ENCODE assay signal across 25 cellular contexts in the genomic region with DNA sequence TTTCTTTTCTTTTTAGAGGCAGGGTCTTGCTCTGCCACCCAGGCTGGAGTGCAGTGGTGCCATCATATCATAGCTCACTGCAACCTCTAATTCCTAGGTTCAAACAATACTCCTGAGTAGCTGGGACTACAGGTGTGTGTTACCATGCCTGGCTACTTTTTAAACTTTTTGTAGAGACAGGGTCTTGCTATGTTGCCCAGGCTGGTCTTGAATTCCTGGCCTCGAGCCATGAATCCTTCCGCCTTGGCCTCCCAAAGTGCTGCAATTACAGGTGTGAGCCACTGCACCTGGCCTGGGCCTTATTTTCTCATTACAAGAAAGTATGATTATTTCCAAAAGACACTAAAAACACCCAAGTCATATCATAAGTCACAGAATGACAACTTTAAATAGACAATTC.
DNase-seq lines count a peak whose midpoint lies in the region; ATAC-seq, FAIRE-seq and TF ChIP-seq lines count a peak whose summit lies in the region.
"Had no signal": no experiment of that assay in that cellular context is flagged by ENCODE, and none has a peak within 500 bp of the region (broad histone marks: within the 10 kb centered on the region; RNA-seq: fewer than 3 reads in every experiment).

No MANE protein-coding gene starts in this region.

- dilution Hi-C loops in keratinocyte (cut with MboI; ENCODE audit: extremely low pct_ligation_motif_present, low sequenced_read_pairs), result no loop called here

- CTCF ChIA-PET in activated naive CD4-positive, alpha-beta T cell treated with anti-CD3 and anti-CD28 coated beads for 36 hours (lab: Charles Lee), result interaction anchor here (1.1 to 1.2 kb wide), 2 partner anchors 11 to 103 kb away, joined by 5 read pairs; no protein-coding TSS in a partner anchor
- CTCF ChIA-PET in activated CD8-positive, alpha-beta T cell treated with anti-CD3 and anti-CD28 coated beads for 36 hours (lab: Charles Lee), result interaction anchor here (1.0 to 1.6 kb wide), 5 partner anchors 15 to 109 kb away, joined by 3 to 6 read pairs (median 4); no protein-coding TSS in a partner anchor

- no peaks in the 10 kb centered on the region for H3K27me3 Mint-ChIP-seq in activated naive CD4-positive, alpha-beta T cell treated with anti-CD3 and anti-CD28 coated beads for 36 hours (ENCODE audit: low read depth)
- no peaks in the 10 kb centered on the region; the same call in 1 of the 2 replicates for H3K27me3 Mint-ChIP-seq in HFFc6 (ENCODE audit: insufficient read depth)
- no peaks in the 10 kb centered on the region for H3K27me3 Mint-ChIP-seq in activated CD8-positive, alpha-beta T cell treated with anti-CD3 and anti-CD28 coated beads for 36 hours

- H3K9ac ChIP-seq in keratinocyte (ENCODE audit: control insufficient read depth, extremely low read depth, insufficient read depth, low read length), result no peak overlapping the region
- H3K9ac ChIP-seq: BLaER1, GM23248 had no signal

- POLR2A ChIA-PET in activated CD8-positive, alpha-beta T cell treated with anti-CD3 and anti-CD28 coated beads for 36 hours (lab: Charles Lee), result interaction anchor here (1.6 kb wide), 1 partner anchor 80 kb away, joined by 5 read pairs; no protein-coding TSS in a partner anchor

- H3K27ac ChIP-seq in keratinocyte (ENCODE audit: control insufficient read depth, insufficient read depth, low read length), result peak overlapping the region; percentile 73
- H3K27ac ChIP-seq: BLaER1, left ventricle myocardium inferior had no signal

- H3K27ac Mint-ChIP-seq in activated naive CD4-positive, alpha-beta T cell treated with anti-CD3 and anti-CD28 coated beads for 36 hours, result peak overlapping the region; percentile 95
- peak overlapping the region; percentile 80 for H3K27ac Mint-ChIP-seq in HFFc6
- H3K27ac Mint-ChIP-seq in activated CD8-positive, alpha-beta T cell treated with anti-CD3 and anti-CD28 coated beads for 36 hours, result peak overlapping the region; percentile 90

- H3K79me2 ChIP-seq in keratinocyte (ENCODE audit: control insufficient read depth, insufficient read depth, low read length), result peaks cover 89% of the 10 kb centered on the region

- no peak for ATAC-seq in activated CD8-positive, alpha-beta T cell treated with anti-CD3 and anti-CD28 coated beads for 36 hours

- peaks cover 38% of the 10 kb centered on the region for H3K36me3 Mint-ChIP-seq in activated naive CD4-positive, alpha-beta T cell treated with anti-CD3 and anti-CD28 coated beads for 36 hours (ENCODE audit: low read depth)
- H3K36me3 Mint-ChIP-seq in HFFc6 (ENCODE audit: low read depth), result peaks cover 43% of the 10 kb centered on the region
- peaks cover 65% of the 10 kb centered on the region for H3K36me3 Mint-ChIP-seq in activated CD8-positive, alpha-beta T cell treated with anti-CD3 and anti-CD28 coated beads for 36 hours (ENCODE audit: low read depth)

- H3K9me1 ChIP-seq in keratinocyte (ENCODE audit: control insufficient read depth, extremely low read depth, insufficient read depth, low read length), result no peaks in the 10 kb centered on the region

- peak; percentile 56 for DNase-seq in activated naive CD4-positive, alpha-beta T cell treated with anti-CD3 and anti-CD28 coated beads for 36 hours
- DNase-seq in activated naive CD4-positive, alpha-beta T cell treated with Interleukin-2 at 50 U/mL for 16 hours, result no peak
- DNase-seq in HFFc6, result no peak
- DNase-seq in activated CD8-positive, alpha-beta T cell treated with anti-CD3 and anti-CD28 coated beads for 36 hours, result no peak
- no peak for DNase-seq in keratinocyte (ENCODE audit: low read depth, low spot score)
- DNase-seq in NCI-H2227 (lab: John Stamatoyannopoulos, UW; ENCODE audit: unreplicated experiment), result no peak
- DNase-seq in NAMALWA (ENCODE audit: low spot score), result no peak
- DNase-seq: activated CD4-positive, CD25-positive, alpha-beta regulatory T cell treated with anti-CD3 and anti-CD28 coated beads, Interleukin-2, amount 50 U/mL, for 72 hours; activated gamma-delta T cell; anterior cingulate cortex; effector CD4-positive, alpha-beta T cell; GM23248; left ventricle myocardium inferior; NCI-H1092 treated with DMSO at 0.1 percent for 48 hours; NCI-H1930; NCI-H2227 treated with DMSO at 0.1 percent for 48 hours; NCI-H69; stimulated activated CD8-positive, alpha-beta memory T cell treated with anti-CD3 and anti-CD28 coated beads, Interleukin-4, amount 100 ng/mL, for 48 hours; SW 1271; trophoblast cell had no signal

- intact Hi-C loops in activated naive CD4-positive, alpha-beta T cell treated with anti-CD3 and anti-CD28 coated beads for 36 hours (cut with micrococcal nuclease), result no loop called here
- intact Hi-C loops in activated CD8-positive, alpha-beta T cell treated with anti-CD3 and anti-CD28 coated beads for 36 hours (cut with micrococcal nuclease), result no loop called here

- H3K4me3 ChIP-seq in keratinocyte (ENCODE audit: control insufficient read depth in 2 of 3, extremely low read depth in 1 of 3, insufficient read depth in 2 of 3, low read depth in 1 of 3, low read length in 3 of 3), result no peak overlapping the region
- H3K4me3 ChIP-seq: BLaER1, GM23248, left ventricle myocardium inferior had no signal

- peaks cover 38% of the 10 kb centered on the region for H3K4me1 ChIP-seq in keratinocyte (ENCODE audit: control insufficient read depth, extremely low read depth, insufficient read depth, low read length)

- no peak overlapping the region for H3K4me3 Mint-ChIP-seq in activated naive CD4-positive, alpha-beta T cell treated with anti-CD3 and anti-CD28 coated beads for 36 hours
- no peak overlapping the region for H3K4me3 Mint-ChIP-seq in HFFc6
- H3K4me3 Mint-ChIP-seq in activated CD8-positive, alpha-beta T cell treated with anti-CD3 and anti-CD28 coated beads for 36 hours, result no peak overlapping the region

- H3K27me3 ChIP-seq in keratinocyte (ENCODE audit: control insufficient read depth, extremely low read depth, insufficient read depth, low read length), result no peaks in the 10 kb centered on the region
- H3K27me3 ChIP-seq: BLaER1 had no signal

- FAIRE-seq in keratinocyte (lab: Jason Lieb, UNC), result no peak
- FAIRE-seq: bronchial epithelial cell, colon, G401.6, TTC549 had no signal

- no peaks in the 10 kb centered on the region for H3K9me3 Mint-ChIP-seq in activated naive CD4-positive, alpha-beta T cell treated with anti-CD3 and anti-CD28 coated beads for 36 hours
- no peaks in the 10 kb centered on the region for H3K9me3 Mint-ChIP-seq in HFFc6
- H3K9me3 Mint-ChIP-seq in activated CD8-positive, alpha-beta T cell treated with anti-CD3 and anti-CD28 coated beads for 36 hours, result no peaks in the 10 kb centered on the region

- no peak overlapping the region for H3K4me2 ChIP-seq in keratinocyte (ENCODE audit: control insufficient read depth, extremely low read depth, insufficient read depth, low read depth, low read length)
- H3K4me2 ChIP-seq: BLaER1 had no signal

- no peak overlapping the region for H2AFZ ChIP-seq in keratinocyte (ENCODE audit: control insufficient read depth, low read length)
- H2AFZ ChIP-seq: GM23248 had no signal

- H4K20me1 ChIP-seq in keratinocyte (ENCODE audit: control insufficient read depth, extremely low read depth, insufficient read depth, low read length), result no peaks in the 10 kb centered on the region

- peaks cover 64% of the 10 kb centered on the region for H3K4me1 Mint-ChIP-seq in activated naive CD4-positive, alpha-beta T cell treated with anti-CD3 and anti-CD28 coated beads for 36 hours (ENCODE audit: low read depth)
- peaks cover 97% of the 10 kb centered on the region for H3K4me1 Mint-ChIP-seq in HFFc6 (ENCODE audit: low read depth)
- H3K4me1 Mint-ChIP-seq in activated CD8-positive, alpha-beta T cell treated with anti-CD3 and anti-CD28 coated beads for 36 hours (ENCODE audit: low read depth), result peaks cover 53% of the 10 kb centered on the region

- no peaks in the 10 kb centered on the region for H3K9me3 ChIP-seq in keratinocyte (ENCODE audit: control insufficient read depth, low read depth, low read length)
- H3K9me3 ChIP-seq: BLaER1, left ventricle myocardium inferior had no signal

- H3K36me3 ChIP-seq in keratinocyte (ENCODE audit: control insufficient read depth in 2 of 2, extremely low read depth in 1 of 2, insufficient read depth in 2 of 2, low read length in 2 of 2), result peaks cover 12% of the 10 kb centered on the region in 2 experiments

- no peak for TF ChIP-seq CTCF in HFFc6 (IDR thresholded peaks at IDR 0.05)
- no peak for TF ChIP-seq CTCF in activated CD8-positive, alpha-beta T cell treated with anti-CD3 and anti-CD28 coated beads for 36 hours (IDR thresholded peaks at IDR 0.05)
- TF ChIP-seq CTCF in keratinocyte (optimal IDR thresholded peaks at IDR 0.05 in 1 of 3, IDR thresholded peaks at IDR 0.05 in 1 of 3, conservative IDR thresholded peaks at IDR 0.05 in 1 of 3; ENCODE audit: extremely low read depth in 1 of 3, insufficient read depth in 2 of 3, low read length in 3 of 3), result no peak
